Comparison of ENCODE assay signal across 16 cellular contexts in genomic region chr15:66753687-66754377, GRCh38.
"Had no signal": no experiment of that assay in that cellular context is flagged by ENCODE, and none has a peak within 500 bp of the region (broad histone marks: within the 10 kb centered on the region; RNA-seq: fewer than 3 reads in every experiment).

No MANE protein-coding gene starts in this region.

- H3K36me3 Mint-ChIP-seq: stimulated activated effector memory CD8-positive, alpha-beta T cell treated with anti-CD3 and anti-CD28 coated beads, Interleukin-12 subunit alpha, Interleukin-12 subunit beta, amount 100 ng/mL, for 72 hours; T-cell had no signal

- ATAC-seq: body of pancreas; natural killer cell treated with Interleukin-12 subunit alpha and Interleukin-12 subunit beta and Interleukin-15 and Interleukin-18, amount 100 ng/mL, for 72 hours; stimulated activated effector memory CD8-positive, alpha-beta T cell treated with anti-CD3 and anti-CD28 coated beads, Interleukin-12 subunit alpha, Interleukin-12 subunit beta, amount 100 ng/mL, for 72 hours; T-cell had no signal

- H3K27ac Mint-ChIP-seq: activated T-helper 2 cell treated with anti-CD3 and anti-CD28 coated beads, Interferon-gamma antibody, Interleukin-2, Interleukin-4, amounts not matched to agents 10 μg/mL and 5 μg/mL and 100 μg/mL, durations not matched to agents 14 hours and 24 hours and 36 hours; natural killer cell treated with Interleukin-12 subunit alpha and Interleukin-12 subunit beta and Interleukin-15 and Interleukin-18, amount 100 ng/mL, for 72 hours; stimulated activated effector memory CD8-positive, alpha-beta T cell treated with anti-CD3 and anti-CD28 coated beads, Interleukin-12 subunit alpha, Interleukin-12 subunit beta, amount 100 ng/mL, for 72 hours; T-cell had no signal

- H3K4me3 ChIP-seq: body of pancreas, SK-N-MC, skin epidermis had no signal

- DNase-seq: activated CD4-positive, alpha-beta T cell treated with anti-CD3 and anti-CD28 coated beads for 48 hours; activated CD8-positive, alpha-beta memory T cell treated with anti-CD3 and anti-CD28 coated beads for 24 hours; activated naive CD4-positive, alpha-beta T cell treated with anti-CD3 and anti-CD28 coated beads, Interleukin-2, amount 50 U/mL, for 16 hours; activated T-cell treated with anti-CD3 and anti-CD28 coated beads for 4 hours; cerebellar nuclear complex; dermis blood vessel endothelial cell; erythroblast; hypothalamus; occipital lobe; T-cell had no signal

- H3K27ac ChIP-seq: SK-N-MC had no signal

- H3K27me3 ChIP-seq: body of pancreas had no signal

- H3K4me3 Mint-ChIP-seq: natural killer cell treated with Interleukin-12 subunit alpha and Interleukin-12 subunit beta and Interleukin-15 and Interleukin-18, amount 100 ng/mL, for 72 hours; stimulated activated effector memory CD8-positive, alpha-beta T cell treated with anti-CD3 and anti-CD28 coated beads, Interleukin-12 subunit alpha, Interleukin-12 subunit beta, amount 100 ng/mL, for 72 hours; T-cell had no signal
